9 cellular contexts compared by ENCODE assay signal in the genomic region with DNA sequence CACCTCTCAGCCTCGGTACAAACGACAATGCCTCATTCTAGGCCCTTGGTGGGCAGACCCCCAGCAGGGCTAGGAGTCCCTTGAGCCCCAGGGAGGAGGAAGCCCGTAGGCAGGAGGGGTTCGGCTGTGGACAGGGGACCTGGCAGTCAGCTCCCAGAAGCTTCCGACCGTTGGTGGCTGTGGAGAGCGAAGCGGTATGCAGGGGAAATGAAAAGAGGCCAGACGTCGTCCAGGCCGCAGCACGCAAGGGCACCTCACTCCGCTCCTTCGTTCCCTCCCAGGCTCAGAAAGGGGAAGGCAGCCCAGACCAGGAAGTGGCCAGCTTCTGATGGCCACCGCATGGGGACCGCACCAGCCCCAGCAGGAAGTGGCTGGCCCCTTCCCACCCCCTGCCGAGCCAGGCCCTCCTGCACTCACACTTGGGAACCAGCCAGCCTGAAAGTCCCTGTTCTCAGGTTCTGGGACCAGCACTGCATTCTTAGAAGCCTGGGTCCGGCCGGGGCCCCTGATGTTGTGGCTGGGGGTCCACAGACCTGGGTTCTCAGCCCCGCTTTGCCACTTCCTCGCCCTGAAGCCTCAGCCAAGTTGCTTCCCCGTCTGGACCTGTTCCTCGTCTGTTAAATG.
A peak's percentile ranks its signal among the peaks of the same experiment; 100 is the strongest.
DNase-seq lines count a peak whose midpoint lies in the region; ATAC-seq, FAIRE-seq and TF ChIP-seq lines count a peak whose summit lies in the region.
"Had no signal": no experiment of that assay in that cellular context is flagged by ENCODE, and none has a peak within 500 bp of the region (broad histone marks: within the 10 kb centered on the region; RNA-seq: fewer than 3 reads in every experiment).

No MANE protein-coding gene starts in this region.

- TF ChIP-seq POLR2A in K562 (conservative IDR thresholded peaks at IDR 0.05) = no peak

- TF ChIP-seq EP300 in K562 (IDR thresholded peaks at IDR 0.05; ENCODE audit: low read length) = no peak

- H3K4me1 ChIP-seq in K562 (replicated peaks in 1 of 2; ENCODE audit: control insufficient read depth in 2 of 2, insufficient read depth in 2 of 2, low read length in 2 of 2) = peaks cover 0 to 7% of the 10 kb centered on the region in 2 experiments; a peak in 2 of 5 replicates

- H3K36me3 Mint-ChIP-seq in natural killer cell treated with Interleukin-12 subunit alpha and Interleukin-12 subunit beta and Interleukin-15 and Interleukin-18, amount 100 ng/mL, for 72 hours = no peaks in the 10 kb centered on the region

- no peak for TF ChIP-seq CTCF in K562 (IDR thresholded peaks at IDR 0.05 in 2 of 3, conservative IDR thresholded peaks at IDR 0.05 in 1 of 3; ENCODE audit: insufficient read depth in 2 of 3, low read depth in 1 of 3, low read length in 3 of 3)

- peaks cover 6% of the 10 kb centered on the region; the same call in 1 of the 2 replicates for H4K20me1 ChIP-seq in K562 (replicated peaks; ENCODE audit: control insufficient read depth, insufficient read depth, low read length)

- 28% methylated on average over 23 of the region's 23 CpGs for WGBS in K562 (ENCODE audit: insufficient coverage, low coverage, missing lambda C conversion rate)

- H3K9me3 ChIP-seq in KOPT-K1 (ENCODE audit: insufficient read depth, low read length, poor library complexity, severe bottlenecking) (no peaks in the 10 kb centered on the region), K562 (replicated peaks; ENCODE audit: control insufficient read depth, insufficient read depth, low read depth, low read length) (no peaks in the 10 kb centered on the region)

- H3K36me3 ChIP-seq in KOPT-K1 (ENCODE audit: insufficient read depth, low read length) (no peaks in the 10 kb centered on the region), K562 (ENCODE audit: control insufficient read depth, insufficient read depth, low read length) (no peaks in the 10 kb centered on the region)

- H2AFZ ChIP-seq in K562 (ENCODE audit: low read depth, low read length) = peak overlapping the region; percentile 23; the same call in 1 of the 2 replicates

- H3K27me3 Mint-ChIP-seq in natural killer cell treated with Interleukin-12 subunit alpha and Interleukin-12 subunit beta and Interleukin-15 and Interleukin-18, amount 100 ng/mL, for 72 hours = no peaks in the 10 kb centered on the region

- peaks cover 14 to 58% of the 10 kb centered on the region in 2 experiments for H3K27me3 ChIP-seq in K562 (ENCODE audit: control insufficient read depth in 2 of 2, insufficient read depth in 2 of 2, low read length in 2 of 2)

- no TSS peak for BruUV-seq in K562 (replicated peaks; lab: Mats Ljungman, UMichigan)

- peaks cover 15 to 71% of the 10 kb centered on the region in 2 donors for H3K4me1 Mint-ChIP-seq in natural killer cell treated with Interleukin-12 subunit alpha and Interleukin-12 subunit beta and Interleukin-15 and Interleukin-18, amount 100 ng/mL, for 72 hours (ENCODE audit: low read depth in 2 of 2)

- no peaks in the 10 kb centered on the region for H3K9me1 ChIP-seq in K562 (ENCODE audit: control insufficient read depth, insufficient read depth, low read length)

- intact Hi-C loops in K562 (cut with micrococcal nuclease) = no loop called here

- no peak for TF ChIP-seq RAD21 in K562 (CRISPR knock-in tag; conservative IDR thresholded peaks at IDR 0.05 in 1 of 2, IDR thresholded peaks at IDR 0.05 in 1 of 2)

- H3K27ac ChIP-seq in KOPT-K1 (ENCODE audit: low read depth, low read length, poor library complexity, severe bottlenecking) = peak overlapping the region; percentile 65
- no peak overlapping the region for H3K27ac ChIP-seq in K562 (ENCODE audit: extremely low read depth, low read depth, low read length)

- H3K79me2 ChIP-seq in K562 (ENCODE audit: control insufficient read depth, insufficient read depth, low read length) = no peaks in the 10 kb centered on the region

- ATAC-seq in K562 (peak; percentile 39), GM21723 (IDR thresholded peaks at IDR 0.05; ENCODE audit: unreplicated experiment) (no peak)
- peak; percentile 63 to 72 for ATAC-seq in natural killer cell treated with Interleukin-12 subunit alpha and Interleukin-12 subunit beta and Interleukin-15 and Interleukin-18, amount 100 ng/mL, for 72 hours

- CTCF ChIA-PET in K562 (lab: Yijun Ruan, JAX; ENCODE audit: low intra/inter-chr PET ratio) = interaction anchor here (0.6 kb wide), 1 partner anchor 363 kb away, joined by 5 read pairs; no protein-coding TSS in a partner anchor

- no peak for FAIRE-seq in K562 (lab: Jason Lieb, UNC)

- 0 out of 4 replicates have a peak overlapping the region, but pooled peaks of 1 of the 2 experiments have one; percentile 31 for H3K9ac ChIP-seq in K562 (ENCODE audit: insufficient read depth in 1 of 2, low read depth in 2 of 2, low read length in 2 of 2)

- H3K4me3 ChIP-seq in K562 = no peak overlapping the region

- DNase-seq in EH (ENCODE audit: low read depth) = peak; percentile 25
- no peak for DNase-seq in K562 (ENCODE audit: extremely low read depth in 1 of 4, low spot score in 3 of 4)
- DNase-seq in natural killer cell treated with Interleukin-12 subunit alpha and Interleukin-12 subunit beta and Interleukin-15 and Interleukin-18, amount 100 ng/mL, for 72 hours (ENCODE audit: low spot score) = peak; percentile 90
- no peak for DNase-seq in AG20443 (ENCODE audit: low spot score)
- no peak for DNase-seq in GM19238 (ENCODE audit: insufficient read length, low spot score)
- DNase-seq in cerebellar nuclear complex (lab: John Stamatoyannopoulos, UW) = no peak
- DNase-seq: stimulated activated CD4-positive, alpha-beta T cell treated with anti-CD3 and anti-CD28 coated beads, Interleukin-15, amount 100 ng/mL, for 24 hours had no signal

- no peak overlapping the region for H3K4me3 Mint-ChIP-seq in natural killer cell treated with Interleukin-12 subunit alpha and Interleukin-12 subunit beta and Interleukin-15 and Interleukin-18, amount 100 ng/mL, for 72 hours

- POLR2A ChIA-PET in K562 (lab: Yijun Ruan, JAX) = interaction anchor here (0.9 kb wide), 1 partner anchor 23 kb away, joined by 3 read pairs; no protein-coding TSS in a partner anchor

- in situ Hi-C loops in K562 (cut with MboI) = no loop called here

- H3K4me2 ChIP-seq in K562 (ENCODE audit: insufficient read depth, low read length) = no peak overlapping the region

- no peaks in the 10 kb centered on the region for H3K9me3 Mint-ChIP-seq in natural killer cell treated with Interleukin-12 subunit alpha and Interleukin-12 subunit beta and Interleukin-15 and Interleukin-18, amount 100 ng/mL, for 72 hours

- no peak overlapping the region for H3K27ac Mint-ChIP-seq in natural killer cell treated with Interleukin-12 subunit alpha and Interleukin-12 subunit beta and Interleukin-15 and Interleukin-18, amount 100 ng/mL, for 72 hours

TF ChIP-seq in K562, 482 proteins besides CTCF, POLR2A, EP300 and RAD21 (continues in another document):
- no peak for TF ChIP-seq ZNF324 (CRISPR knock-in tag; IDR thresholded peaks at IDR 0.05)
- TF ChIP-seq IRF2 (CRISPR knock-in tag; IDR thresholded peaks at IDR 0.05) = no peak
- TF ChIP-seq SUPT5H (IDR thresholded peaks at IDR 0.05) = no peak
- 0 out of 4 replicates have a peak, but pooled peaks of 1 of the 2 experiments have one; percentile 30 for TF ChIP-seq MAZ (CRISPR knock-in tag; conservative IDR thresholded peaks at IDR 0.05 in 1 of 2, IDR thresholded peaks at IDR 0.05 in 1 of 2)
- no peak for TF ChIP-seq SLC30A9 (CRISPR knock-in tag; IDR thresholded peaks at IDR 0.05)
- peak in 1 of 2 experiments; percentile 63; a peak in 1 of 4 replicates for TF ChIP-seq ETV6 (IDR thresholded peaks at IDR 0.05; ENCODE audit: borderline replicate concordance in 1 of 2, low read depth in 2 of 2, low read length in 1 of 2)
- no peak for TF ChIP-seq ETV6 (CRISPR knock-in tag; IDR thresholded peaks at IDR 0.05; ENCODE audit: borderline replicate concordance)
- TF ChIP-seq, protein P1, sequence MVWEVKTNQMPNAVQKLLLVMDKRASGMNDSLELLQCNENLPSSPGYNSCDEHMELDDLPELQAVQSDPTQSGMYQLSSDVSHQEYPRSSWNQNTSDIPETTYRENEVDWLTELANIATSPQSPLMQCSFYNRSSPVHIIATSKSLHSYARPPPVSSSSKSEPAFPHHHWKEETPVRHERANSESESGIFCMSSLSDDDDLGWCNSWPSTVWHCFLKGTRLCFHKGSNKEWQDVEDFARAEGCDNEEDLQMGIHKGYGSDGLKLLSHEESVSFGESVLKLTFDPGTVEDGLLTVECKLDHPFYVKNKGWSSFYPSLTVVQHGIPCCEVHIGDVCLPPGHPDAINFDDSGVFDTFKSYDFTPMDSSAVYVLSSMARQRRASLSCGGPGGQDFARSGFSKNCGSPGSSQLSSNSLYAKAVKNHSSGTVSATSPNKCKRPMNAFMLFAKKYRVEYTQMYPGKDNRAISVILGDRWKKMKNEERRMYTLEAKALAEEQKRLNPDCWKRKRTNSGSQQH (CRISPR knock-in tag; IDR thresholded peaks at IDR 0.05) = no peak
- TF ChIP-seq, protein P2, sequence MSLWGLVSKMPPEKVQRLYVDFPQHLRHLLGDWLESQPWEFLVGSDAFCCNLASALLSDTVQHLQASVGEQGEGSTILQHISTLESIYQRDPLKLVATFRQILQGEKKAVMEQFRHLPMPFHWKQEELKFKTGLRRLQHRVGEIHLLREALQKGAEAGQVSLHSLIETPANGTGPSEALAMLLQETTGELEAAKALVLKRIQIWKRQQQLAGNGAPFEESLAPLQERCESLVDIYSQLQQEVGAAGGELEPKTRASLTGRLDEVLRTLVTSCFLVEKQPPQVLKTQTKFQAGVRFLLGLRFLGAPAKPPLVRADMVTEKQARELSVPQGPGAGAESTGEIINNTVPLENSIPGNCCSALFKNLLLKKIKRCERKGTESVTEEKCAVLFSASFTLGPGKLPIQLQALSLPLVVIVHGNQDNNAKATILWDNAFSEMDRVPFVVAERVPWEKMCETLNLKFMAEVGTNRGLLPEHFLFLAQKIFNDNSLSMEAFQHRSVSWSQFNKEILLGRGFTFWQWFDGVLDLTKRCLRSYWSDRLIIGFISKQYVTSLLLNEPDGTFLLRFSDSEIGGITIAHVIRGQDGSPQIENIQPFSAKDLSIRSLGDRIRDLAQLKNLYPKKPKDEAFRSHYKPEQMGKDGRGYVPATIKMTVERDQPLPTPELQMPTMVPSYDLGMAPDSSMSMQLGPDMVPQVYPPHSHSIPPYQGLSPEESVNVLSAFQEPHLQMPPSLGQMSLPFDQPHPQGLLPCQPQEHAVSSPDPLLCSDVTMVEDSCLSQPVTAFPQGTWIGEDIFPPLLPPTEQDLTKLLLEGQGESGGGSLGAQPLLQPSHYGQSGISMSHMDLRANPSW (CRISPR knock-in tag; IDR thresholded peaks at IDR 0.05) = no peak

Comparison
In these comparisons a context has a peak if more than half of its experiments do, and no peak if none do; other contexts are left out.
1. DNase-seq: peak in EH (single experiment) and natural killer cell treated with Interleukin-12 subunit alpha and Interleukin-12 subunit beta and Interleukin-15 and Interleukin-18, amount 100 ng/mL, for 72 hours (single experiment); none in K562 (0 of 4), AG20443 (single experiment), GM19238 (single experiment) and cerebellar nuclear complex (0 of 2).